Comparison of ENCODE assay signal across 11 cellular contexts in genomic region chr3:64945171-64945684, GRCh38.
DNase-seq lines count a peak whose midpoint lies in the region; ATAC-seq and TF ChIP-seq lines count a peak whose summit lies in the region.
"Had no signal": no experiment of that assay in that cellular context is flagged by ENCODE, and none has a peak within 500 bp of the region (broad histone marks: within the 10 kb centered on the region; RNA-seq: fewer than 3 reads in every experiment).

No MANE protein-coding gene starts in this region.

- H3K4me1 ChIP-seq in mesodermal cell (ENCODE audit: control insufficient read depth, insufficient read depth, low read length, poor library complexity, severe bottlenecking) (peaks cover 11% of the 10 kb centered on the region), thoracic aorta (ENCODE audit: control insufficient read depth in 1 of 2, low read depth in 2 of 2) (peaks cover 18 to 28% of the 10 kb centered on the region in 2 donors)

- no peaks in the 10 kb centered on the region for H3K27me3 ChIP-seq in thoracic aorta (replicated peaks; ENCODE audit: insufficient read depth)

- H3K36me3 ChIP-seq in mesodermal cell (ENCODE audit: control insufficient read depth, insufficient read depth, low read length): no peaks in the 10 kb centered on the region
- no peaks in the 10 kb centered on the region for H3K36me3 ChIP-seq in thoracic aorta

- no peak for TF ChIP-seq POLR2A in GM18505 (IDR thresholded peaks at IDR 0.05; ENCODE audit: borderline replicate concordance, extremely low read depth, insufficient read depth, insufficient read length)

- WGBS in mesodermal cell (ENCODE audit: insufficient coverage in 2 of 2), 2 experiments: 0 to 10% methylated on average over 1 to 2 of the region's 6 CpGs

- peak; percentile 1 for DNase-seq in DMS 273 (lab: John Stamatoyannopoulos, UW; ENCODE audit: unreplicated experiment)
- no peak for DNase-seq in DMS 273 treated with DMSO at 0.1 percent for 48 hours (lab: John Stamatoyannopoulos, UW)
- no peak for DNase-seq in thoracic aorta (ENCODE audit: low spot score)
- DNase-seq in RPMI8226: no peak
- DNase-seq: erythroblast, NCI-H2081 treated with DMSO at 0.1 percent for 48 hours had no signal

- H3K27ac ChIP-seq in mesodermal cell (ENCODE audit: low read depth, low read length, severe bottlenecking): peak overlapping the region; percentile 88
- peak overlapping the region; percentile 2 to 74 for H3K27ac ChIP-seq in thoracic aorta
- H3K27ac ChIP-seq: 22Rv1 had no signal

- peak; percentile 25 for ATAC-seq in esophagus mucosa
- no peak for ATAC-seq in thoracic aorta (ENCODE audit: insufficient number of reproducible peaks, low FRiP score, low read depth)
- ATAC-seq in GM18505 (IDR thresholded peaks at IDR 0.05; ENCODE audit: unreplicated experiment): no peak
- ATAC-seq in GM19324 (IDR thresholded peaks at IDR 0.05; ENCODE audit: low FRiP score, unreplicated experiment): no peak

- H3K4me3 ChIP-seq in mesodermal cell (ENCODE audit: extremely low read depth, insufficient read depth, low read length, poor library complexity, severe bottlenecking) (no peak overlapping the region), thoracic aorta (peak overlapping the region; percentile 46)

- no peak for TF ChIP-seq CTCF in thoracic aorta (IDR thresholded peaks at IDR 0.05)

- H3K9me3 ChIP-seq in mesodermal cell (ENCODE audit: control insufficient read depth, low read length): no peaks in the 10 kb centered on the region
- no peaks in the 10 kb centered on the region for H3K9me3 ChIP-seq in thoracic aorta
